35 cellular contexts compared by ENCODE assay signal in the genomic region with DNA sequence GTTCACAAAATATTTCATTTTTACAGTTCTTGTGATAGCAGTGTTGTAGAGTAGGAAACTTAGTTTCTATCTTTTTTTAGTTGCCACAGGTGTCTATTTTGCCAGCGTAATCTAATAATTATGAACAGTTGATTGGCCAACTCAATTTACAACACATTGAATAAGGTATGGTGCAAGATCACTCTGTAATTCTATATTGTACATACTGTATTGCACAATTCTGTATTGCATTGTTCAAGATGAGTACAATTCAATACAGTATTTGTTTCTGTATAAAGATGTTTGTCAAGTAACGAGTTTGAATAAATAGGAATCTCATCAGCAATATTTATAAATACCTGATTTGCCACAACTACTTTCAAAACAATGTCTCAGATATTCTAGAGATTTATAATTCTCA.
"Had no signal": no experiment of that assay in that cellular context is flagged by ENCODE, and none has a peak within 500 bp of the region (broad histone marks: within the 10 kb centered on the region; RNA-seq: fewer than 3 reads in every experiment).

No MANE protein-coding gene starts in this region.

- DNase-seq: activated B cell treated with CpG ODN at 0.5 μM for 24 hours; activated CD4-positive, alpha-beta memory T cell treated with anti-CD3 and anti-CD28 coated beads for 36 hours; activated CD4-positive, alpha-beta T cell treated with anti-CD3 and anti-CD28 coated beads for 4 hours; activated CD4-positive, alpha-beta T cell treated with anti-CD3 and anti-CD28 coated beads, Interleukin-2, amount 10 ng/mL, durations not matched to agents 24 days and 14 days; activated CD4-positive, alpha-beta T cell treated with anti-CD3 and anti-CD28 coated beads, Interleukin-2, amount 50 U/mL, for 1 hour; activated CD4-positive, alpha-beta T cell treated with anti-CD3 and anti-CD28 coated beads, Interleukin-2, amount 50 U/mL, for 4 hours; activated CD4-positive, CD25-positive, alpha-beta regulatory T cell treated with anti-CD3 and anti-CD28 coated beads, Interleukin-2, amount 50 U/mL, for 72 hours; activated CD8-positive, alpha-beta memory T cell treated with anti-CD3 and anti-CD28 coated beads, Interleukin-2, amount 50 U/mL, for 4 hours; activated CD8-positive, alpha-beta T cell treated with anti-CD3 and anti-CD28 coated beads for 36 hours; activated effector memory CD4-positive, alpha-beta T cell treated with anti-CD3 and anti-CD28 coated beads, Interleukin-2, amount 50 U/mL, for 16 hours; activated gamma-delta T cell treated with Interleukin-2 at 50 U/mL for 16 hours; activated naive CD4-positive, alpha-beta T cell; activated naive CD4-positive, alpha-beta T cell treated with anti-CD3 and anti-CD28 coated beads for 36 hours; activated naive CD4-positive, alpha-beta T cell treated with anti-CD3 and anti-CD28 coated beads, Interleukin-2, amount 50 U/mL, for 16 hours; activated naive CD8-positive, alpha-beta T cell treated with anti-CD3 and anti-CD28 coated beads for 36 hours; activated T-cell treated with anti-CD3 and anti-CD28 coated beads for 4 hours; activated T-cell treated with anti-CD3 and anti-CD28 coated beads, Interleukin-2, amount 50 U/mL, for 1 hour; activated T-cell treated with anti-CD3 and anti-CD28 coated beads, Interleukin-2, amount 50 U/mL, for 4 hours; activated T-cell treated with anti-CD3 and anti-CD28 coated beads, Interleukin-2, amount 50 U/mL, for 72 hours; adrenal gland; amniotic stem cell; aorta; body of pancreas; brain microvascular endothelial cell; caudate nucleus; cerebellar nuclear complex; T-helper 2 cell; T-helper 9 cell had no signal

- H3K27ac ChIP-seq: adrenal gland, body of pancreas, brain microvascular endothelial cell, breast epithelium, cardiac muscle cell, VCaP had no signal

- H3K4me3 ChIP-seq: adrenal gland, body of pancreas, breast epithelium, cardiac muscle cell had no signal

- H3K4me1 ChIP-seq: adrenal gland, body of pancreas, breast epithelium had no signal

- H3K9me3 ChIP-seq: adrenal gland, body of pancreas, breast epithelium had no signal

- H3K27me3 ChIP-seq: adrenal gland, body of pancreas, brain microvascular endothelial cell, breast epithelium, cardiac muscle cell had no signal

- ATAC-seq: activated CD8-positive, alpha-beta T cell treated with anti-CD3 and anti-CD28 coated beads for 36 hours; activated naive CD4-positive, alpha-beta T cell treated with anti-CD3 and anti-CD28 coated beads, Interleukin-2, amount 50 U/mL, for 72 hours; activated T-cell treated with anti-CD3 and anti-CD28 coated beads, Interleukin-2, amount 50 U/mL, for 4 hours; activated T-cell treated with anti-CD3 and anti-CD28 coated beads, Interleukin-2, amount 50 U/mL, for 72 hours; activated T-helper 17 cell treated with anti-CD3 and anti-CD28 coated beads, Interleukin-2, amount 50 U/mL, for 72 hours; body of pancreas had no signal

- H3K36me3 ChIP-seq: adrenal gland, brain microvascular endothelial cell, breast epithelium, cardiac muscle cell had no signal

- FAIRE-seq: astrocyte, TTC549 had no signal
